ENCODE assay signal across 11 cellular contexts in the genomic region with DNA sequence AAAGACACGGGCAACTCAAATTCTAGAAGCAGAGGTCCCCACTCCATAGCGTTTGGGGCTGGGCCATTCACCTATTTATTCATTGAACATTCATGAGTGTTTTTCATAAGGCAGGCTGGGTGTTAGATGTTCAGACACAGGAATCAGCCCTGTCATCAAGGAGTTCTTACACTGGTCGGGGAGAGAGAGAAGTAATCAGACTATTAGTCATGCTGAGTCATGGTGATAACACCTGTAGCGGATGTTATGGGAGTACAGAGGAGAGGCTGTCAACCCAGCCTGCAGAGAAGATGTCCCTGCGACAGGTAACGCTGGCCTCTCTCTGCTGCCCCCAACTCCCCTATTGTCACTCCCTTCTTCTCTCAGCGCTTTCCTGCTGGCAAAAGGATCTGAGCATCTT. TPM values are rescaled to one million over a fixed set of nuclear protein-coding genes. Genes with fewer than 3 reads are reported as not detected.
DNase-seq lines count a peak whose midpoint lies in the region; ATAC-seq, FAIRE-seq and TF ChIP-seq lines count a peak whose summit lies in the region.
"Had no signal": no experiment of that assay in that cellular context is flagged by ENCODE, and none has a peak within 500 bp of the region (broad histone marks: within the 10 kb centered on the region; RNA-seq: fewer than 3 reads in every experiment).

No MANE protein-coding gene starts in this region.

- no peak for TF ChIP-seq POLR2A in HepG2 (IDR thresholded peaks at IDR 0.05; ENCODE audit: insufficient read depth in 1 of 2, low read depth in 2 of 2, low read length in 2 of 2)
- no peak for TF ChIP-seq POLR2A in gastroesophageal sphincter (IDR thresholded peaks at IDR 0.05)
- no peak for TF ChIP-seq POLR2A in spleen (IDR thresholded peaks at IDR 0.05)

- ATAC-seq in HepG2 (no peak; the same call in 2 of the 3 replicates), gastroesophageal sphincter (no peak), GM21423 (IDR thresholded peaks at IDR 0.05; ENCODE audit: unreplicated experiment) (no peak)

- no peak for TF ChIP-seq EP300 in HepG2 (IDR thresholded peaks at IDR 0.05; ENCODE audit: low read depth in 2 of 2, low read length in 2 of 2)
- no peak for TF ChIP-seq EP300 in HepG2 (CRISPR knock-in tag; IDR thresholded peaks at IDR 0.05; ENCODE audit: borderline replicate concordance)
- no peak for TF ChIP-seq EP300 in gastroesophageal sphincter (IDR thresholded peaks at IDR 0.05)

- H3K9ac ChIP-seq in HepG2 (ENCODE audit: insufficient read depth, low read depth, low read length), result no peak overlapping the region

- DNase-seq in Caki2 (ENCODE audit: low read depth) (peak; percentile 67), HepG2 (ENCODE audit: low spot score) (peak; percentile 26), GM20000 (ENCODE audit: low spot score) (no peak), spleen (no peak)
- DNase-seq in activated T-helper 1 cell treated with anti-CD3 and anti-CD28 coated beads, Interleukin-12 subunit alpha, Interleukin-12 subunit beta, Interleukin-2, Interleukin-4 antibody, amounts not matched to agents 30 ng/mL and 10 ng/mL and 1 ng/mL, durations not matched to agents 14 hours and 24 hours and 36 hours (ENCODE audit: low spot score), result no peak
- DNase-seq: NCI-H2227 treated with DMSO at 0.1 percent for 48 hours had no signal

- BruUV-seq in HepG2 (replicated peaks; lab: Mats Ljungman, UMichigan), result no TSS peak

- H2AFZ ChIP-seq in HepG2 (ENCODE audit: low read length), result no peak overlapping the region

- H3K79me2 ChIP-seq in HepG2 (ENCODE audit: insufficient read depth, low read length), result no peaks in the 10 kb centered on the region

- FAIRE-seq in HepG2 (lab: Jason Lieb, UNC), result no peak

- H3K27ac ChIP-seq in HEK293 (ENCODE audit: extremely low read depth, low read depth, low read length), result no peak overlapping the region
- H3K27ac ChIP-seq in HepG2 (ENCODE audit: extremely low read length, insufficient read depth, low read length), result no peak overlapping the region
- H3K27ac ChIP-seq in gastroesophageal sphincter, result no peak overlapping the region
- H3K27ac ChIP-seq in spleen, result no peak overlapping the region
- H3K27ac ChIP-seq: Peyer's patch, suprapubic skin had no signal

- H3K27me3 ChIP-seq in HepG2 (ENCODE audit: control insufficient read depth in 1 of 2, insufficient read depth in 2 of 2, low read length in 2 of 2) (peaks cover 0 to 3% of the 10 kb centered on the region in 2 experiments; a peak in 2 of 5 replicates), gastroesophageal sphincter (peaks cover 36% of the 10 kb centered on the region), spleen (replicated peaks in 1 of 7) (no peaks in the 10 kb centered on the region)
- H3K27me3 ChIP-seq: Peyer's patch, suprapubic skin had no signal

- H3K4me2 ChIP-seq in HepG2 (ENCODE audit: low read depth, low read length), result no peak overlapping the region

- H3K27ac Mint-ChIP-seq in activated T-helper 1 cell treated with anti-CD3 and anti-CD28 coated beads, Interleukin-12 subunit alpha, Interleukin-12 subunit beta, Interleukin-2, Interleukin-4 antibody, amounts not matched to agents 30 ng/mL and 10 ng/mL and 1 ng/mL, durations not matched to agents 14 hours and 24 hours and 36 hours, result peak overlapping the region; percentile 38

- no peak for TF ChIP-seq RAD21 in HepG2 (CRISPR knock-in tag; IDR thresholded peaks at IDR 0.05)

- in situ Hi-C loops in Caki2 (cut with HindIII; ENCODE audit: low pct_unique_long_range_greater_than_20kb, low sequenced_read_pairs), result no loop called here
- in situ Hi-C loops in HepG2 (cut with HindIII; ENCODE audit: extremely low pct_ligation_motif_present, low pct_unique_long_range_greater_than_20kb), result no loop called here

- H3K4me3 Mint-ChIP-seq in activated T-helper 1 cell treated with anti-CD3 and anti-CD28 coated beads, Interleukin-12 subunit alpha, Interleukin-12 subunit beta, Interleukin-2, Interleukin-4 antibody, amounts not matched to agents 30 ng/mL and 10 ng/mL and 1 ng/mL, durations not matched to agents 14 hours and 24 hours and 36 hours, result no peak overlapping the region

- peaks cover 4% of the 10 kb centered on the region for H3K9me3 Mint-ChIP-seq in activated T-helper 1 cell treated with anti-CD3 and anti-CD28 coated beads, Interleukin-12 subunit alpha, Interleukin-12 subunit beta, Interleukin-2, Interleukin-4 antibody, amounts not matched to agents 30 ng/mL and 10 ng/mL and 1 ng/mL, durations not matched to agents 14 hours and 24 hours and 36 hours

- H3K4me1 ChIP-seq in HEK293 (ENCODE audit: control insufficient read depth, insufficient read depth, low read length) (no peaks in the 10 kb centered on the region), HepG2 (ENCODE audit: insufficient read depth, low read length) (no peaks in the 10 kb centered on the region), gastroesophageal sphincter (no peaks in the 10 kb centered on the region), spleen (peaks cover 0 to 8% (median 2%) of the 10 kb centered on the region in 6 donors)
- H3K4me1 ChIP-seq: suprapubic skin had no signal

- peaks cover 3% of the 10 kb centered on the region for H3K36me3 Mint-ChIP-seq in activated T-helper 1 cell treated with anti-CD3 and anti-CD28 coated beads, Interleukin-12 subunit alpha, Interleukin-12 subunit beta, Interleukin-2, Interleukin-4 antibody, amounts not matched to agents 30 ng/mL and 10 ng/mL and 1 ng/mL, durations not matched to agents 14 hours and 24 hours and 36 hours (ENCODE audit: low read depth)

- H3K9me3 ChIP-seq in HEK293 (ENCODE audit: control insufficient read depth, insufficient read depth, low read depth, low read length) (no peaks in the 10 kb centered on the region), HepG2 (ENCODE audit: low read length) (no peaks in the 10 kb centered on the region), gastroesophageal sphincter (peaks cover 0 to 3% (median 0%) of the 10 kb centered on the region in 3 donors), spleen (peaks cover 0 to under 1% (median 0%) of the 10 kb centered on the region in 8 donors)
- H3K9me3 ChIP-seq: Peyer's patch, suprapubic skin had no signal

- WGBS in HepG2 (ENCODE audit: low lambda C conversion rate), result 9% methylated on average over 5 of the region's 7 CpGs
- WGBS in gastroesophageal sphincter (ENCODE audit: low coverage in 1 of 2), 2 donors, result 78 to 81% methylated on average over 3 to 7 of the region's 7 CpGs
- WGBS in spleen, 5 donors, result 75 to 88% (median 81%) methylated on average over 7 of the region's 7 CpGs

- H3K4me1 Mint-ChIP-seq in activated T-helper 1 cell treated with anti-CD3 and anti-CD28 coated beads, Interleukin-12 subunit alpha, Interleukin-12 subunit beta, Interleukin-2, Interleukin-4 antibody, amounts not matched to agents 30 ng/mL and 10 ng/mL and 1 ng/mL, durations not matched to agents 14 hours and 24 hours and 36 hours (ENCODE audit: low read depth), result peaks cover 20% of the 10 kb centered on the region

- H3K4me3 ChIP-seq in HEK293 (ENCODE audit: low read depth, low read length) (no peak overlapping the region), HepG2 (replicated peaks in 1 of 3; ENCODE audit: insufficient read depth in 1 of 3, low read depth in 2 of 3, low read length in 3 of 3) (no peak overlapping the region), gastroesophageal sphincter (no peak overlapping the region), spleen (no peak overlapping the region)
- H3K4me3 ChIP-seq: Peyer's patch, suprapubic skin had no signal

- CTCF ChIA-PET in HEK293 (lab: Yijun Ruan, JAX) (no interaction called here), HepG2 (lab: Yijun Ruan, JAX; ENCODE audit: low intra/inter-chr PET ratio, low total read pairs) (no interaction called here)

- H3K36me3 ChIP-seq in HEK293 (ENCODE audit: control insufficient read depth in 2 of 2, insufficient read depth in 1 of 2, low read length in 2 of 2) (no peaks in the 10 kb centered on the region), HepG2 (replicated peaks in 1 of 2; ENCODE audit: control insufficient read depth in 1 of 2, insufficient read depth in 2 of 2, low read length in 2 of 2) (no peaks in the 10 kb centered on the region), gastroesophageal sphincter (no peaks in the 10 kb centered on the region), spleen (peaks cover 0 to 91% (median 30%) of the 10 kb centered on the region in 6 donors)
- H3K36me3 ChIP-seq: Peyer's patch, suprapubic skin had no signal

- intact Hi-C loops in activated T-helper 1 cell treated with anti-CD3 and anti-CD28 coated beads, Interleukin-12 subunit alpha, Interleukin-12 subunit beta, Interleukin-2, Interleukin-4 antibody, amounts not matched to agents 30 ng/mL and 10 ng/mL and 1 ng/mL, durations not matched to agents 14 hours and 24 hours and 36 hours (cut with micrococcal nuclease), result no loop called here
- intact Hi-C loops in HepG2 (cut with micrococcal nuclease; ENCODE audit: unreplicated experiment) (no loop called here), spleen (cut with DNase I; ENCODE audit: low total_unique reads) (no loop called here)

- TF ChIP-seq CTCF in HEK293 (tag by site-specific recombination; IDR thresholded peaks at IDR 0.05) (no peak), HepG2 (CRISPR knock-in tag; IDR thresholded peaks at IDR 0.05) (no peak), gastroesophageal sphincter (IDR thresholded peaks at IDR 0.05) (no peak), GM20000 (IDR thresholded peaks at IDR 0.05; ENCODE audit: extremely low read depth, missing control alignments) (no peak), spleen (IDR thresholded peaks at IDR 0.05 in 8 of 11, conservative IDR thresholded peaks at IDR 0.05 in 3 of 11) (no peak)

- POLR2A ChIA-PET in HEK293 (lab: Yijun Ruan, JAX), result no interaction called here
- POLR2A ChIA-PET in HepG2 (lab: Yijun Ruan, JAX), result no interaction called here

- no peaks in the 10 kb centered on the region for H4K20me1 ChIP-seq in HepG2 (ENCODE audit: insufficient read depth, low read length)

- H3K27me3 Mint-ChIP-seq in activated T-helper 1 cell treated with anti-CD3 and anti-CD28 coated beads, Interleukin-12 subunit alpha, Interleukin-12 subunit beta, Interleukin-2, Interleukin-4 antibody, amounts not matched to agents 30 ng/mL and 10 ng/mL and 1 ng/mL, durations not matched to agents 14 hours and 24 hours and 36 hours (ENCODE audit: insufficient read depth), result peaks cover 6% of the 10 kb centered on the region

RNA-seq across cellular contexts. Expression of a gene that starts 17.2 kb away (rescaled TPM):
- not detected in 2 replicates for total RNA-seq in Caki2 (2014; rRNA removed; shearing (Covaris generic); ENCODE audit: low replicate concordance)
- 0.49 and 0.71 TPM in 2 replicates for total RNA-seq in activated T-helper 1 cell treated with anti-CD3 and anti-CD28 coated beads, Interleukin-12 subunit alpha, Interleukin-12 subunit beta, Interleukin-2, Interleukin-4 antibody, amounts not matched to agents 30 ng/mL and 10 ng/mL and 1 ng/mL, durations not matched to agents 14 hours and 24 hours and 36 hours
- total RNA-seq in HepG2 (2016; rRNA removed; fragmentation: Illumina TruSeq; extraction: Trizol), result not detected in 2 replicates
- total RNA-seq in HepG2 (2016; cell fraction: cytosol; rRNA removed; fragmentation: Illumina TruSeq; extraction: Trizol; ENCODE audit: low read depth), result not detected in 2 replicates
- not detected in 2 replicates for total RNA-seq in HepG2 (2016; cell fraction: insoluble cytoplasmic fraction; rRNA removed; fragmentation: Illumina TruSeq; extraction: Trizol)
- total RNA-seq in HepG2 (2016; cell fraction: membrane; rRNA removed; fragmentation: Illumina TruSeq; extraction: Trizol), result not detected in 2 replicates
- total RNA-seq in HepG2 (2016; cell fraction: nucleus; rRNA removed; fragmentation: Illumina TruSeq; extraction: Trizol), result not detected in 2 replicates
- not detected in 2 replicates for polyA plus RNA-seq in HepG2 (2011; rRNA removed)
- polyA plus RNA-seq in HepG2 (2011; cell fraction: cytosol; rRNA removed), result not detected in 2 replicates
- polyA plus RNA-seq in HepG2 (2011; cell fraction: nucleus; rRNA removed), result not detected in 2 replicates
- not detected in 2 replicates for polyA plus RNA-seq in HepG2 (2012)
- not detected in 2 replicates for polyA plus RNA-seq in HepG2 (2016; cell fraction: cytosol; fragmentation: Illumina TruSeq; extraction: Trizol; ENCODE audit: low read depth)
- not detected in 2 replicates for polyA plus RNA-seq in HepG2 (2016; cell fraction: insoluble cytoplasmic fraction; fragmentation: Illumina TruSeq; extraction: Trizol; ENCODE audit: low read depth)
- not detected in 2 replicates for polyA plus RNA-seq in HepG2 (2016; cell fraction: membrane; fragmentation: Illumina TruSeq; extraction: Trizol; ENCODE audit: low read depth)
- not detected in 2 replicates for polyA plus RNA-seq in HepG2 (2016; cell fraction: nucleus; fragmentation: Illumina TruSeq; extraction: Trizol; ENCODE audit: insufficient read depth, low read depth)
- 0.07 TPM in 1 of 2 replicates, not detected in the other for polyA minus RNA-seq in HepG2 (2011; rRNA and poly(A)+ RNA removed; ENCODE audit: low replicate concordance)
- polyA minus RNA-seq in HepG2 (2011; cell fraction: cytosol; rRNA and poly(A)+ RNA removed), result not detected in 2 replicates
- not detected in 2 replicates for polyA minus RNA-seq in HepG2 (2011; cell fraction: nucleus; rRNA and poly(A)+ RNA removed)
- total RNA-seq in gastroesophageal sphincter, result 1 to 10 TPM in 1 of 4 donors, under 1 TPM in 2, not detected in 1; 0.27 to 2.4 (median 0.62) TPM
- total RNA-seq in spleen, result 100 to 1,000 TPM in 1 of 7 donors, 10 to 100 TPM in 6; 32.3 to 151 (median 37.2) TPM
- 10 to 100 TPM; 30.7 to 40.1 (median 38.4) TPM for polyA plus RNA-seq in spleen

RNA-seq across cellular contexts. Expression of a gene that starts 49.5 kb away (rescaled TPM):
- not detected in 2 replicates for total RNA-seq in Caki2 (2014; rRNA removed; shearing (Covaris generic); ENCODE audit: low replicate concordance)
- 0.13 TPM in 1 of 2 replicates, not detected in the other for total RNA-seq in activated T-helper 1 cell treated with anti-CD3 and anti-CD28 coated beads, Interleukin-12 subunit alpha, Interleukin-12 subunit beta, Interleukin-2, Interleukin-4 antibody, amounts not matched to agents 30 ng/mL and 10 ng/mL and 1 ng/mL, durations not matched to agents 14 hours and 24 hours and 36 hours
- total RNA-seq in HepG2 (2016; rRNA removed; fragmentation: Illumina TruSeq; extraction: Trizol), result 0.09 TPM in 1 of 2 replicates, not detected in the other
- not detected in 2 replicates for total RNA-seq in HepG2 (2016; cell fraction: cytosol; rRNA removed; fragmentation: Illumina TruSeq; extraction: Trizol; ENCODE audit: low read depth)
- 0.11 TPM in 1 of 2 replicates, not detected in the other for total RNA-seq in HepG2 (2016; cell fraction: insoluble cytoplasmic fraction; rRNA removed; fragmentation: Illumina TruSeq; extraction: Trizol)
- 0.10 TPM in 1 of 2 replicates, not detected in the other for total RNA-seq in HepG2 (2016; cell fraction: membrane; rRNA removed; fragmentation: Illumina TruSeq; extraction: Trizol)
- 0.28 TPM in 1 of 2 replicates, not detected in the other for total RNA-seq in HepG2 (2016; cell fraction: nucleus; rRNA removed; fragmentation: Illumina TruSeq; extraction: Trizol)
- not detected in 2 replicates for polyA plus RNA-seq in HepG2 (2011; rRNA removed)
- 0.04 TPM in 1 of 2 replicates, not detected in the other for polyA plus RNA-seq in HepG2 (2011; cell fraction: cytosol; rRNA removed)
- polyA plus RNA-seq in HepG2 (2011; cell fraction: nucleus; rRNA removed), result not detected in 2 replicates
- not detected in 2 replicates for polyA plus RNA-seq in HepG2 (2012)
- not detected in 2 replicates for polyA plus RNA-seq in HepG2 (2016; cell fraction: cytosol; fragmentation: Illumina TruSeq; extraction: Trizol; ENCODE audit: low read depth)
- polyA plus RNA-seq in HepG2 (2016; cell fraction: insoluble cytoplasmic fraction; fragmentation: Illumina TruSeq; extraction: Trizol; ENCODE audit: low read depth), result not detected in 2 replicates
- 0.07 TPM in 2 replicates for polyA plus RNA-seq in HepG2 (2016; cell fraction: membrane; fragmentation: Illumina TruSeq; extraction: Trizol; ENCODE audit: low read depth)
- polyA plus RNA-seq in HepG2 (2016; cell fraction: nucleus; fragmentation: Illumina TruSeq; extraction: Trizol; ENCODE audit: insufficient read depth, low read depth), result 0.19 TPM in 1 of 2 replicates, not detected in the other
- not detected in 2 replicates for polyA minus RNA-seq in HepG2 (2011; rRNA and poly(A)+ RNA removed; ENCODE audit: low replicate concordance)
- polyA minus RNA-seq in HepG2 (2011; cell fraction: cytosol; rRNA and poly(A)+ RNA removed), result not detected in 2 replicates
- polyA minus RNA-seq in HepG2 (2011; cell fraction: nucleus; rRNA and poly(A)+ RNA removed), result not detected in 2 replicates
- under 1 TPM in 3 of 4 donors, not detected in 1; 0.15 to 0.47 (median 0.27) TPM for total RNA-seq in gastroesophageal sphincter
- 10 to 100 TPM; 13.0 to 25.7 (median 18.2) TPM for total RNA-seq in spleen
- polyA plus RNA-seq in spleen, result 1 to 10 TPM; 2.1 to 4.3 (median 4.0) TPM

Comparison
In these comparisons a context has a peak if more than half of its experiments do, and no peak if none do; other contexts are left out.
1. DNase-seq: peak in Caki2 (single experiment) and HepG2 (single experiment); none in activated T-helper 1 cell treated with anti-CD3 and anti-CD28 coated beads, Interleukin-12 subunit alpha, Interleukin-12 subunit beta, Interleukin-2, Interleukin-4 antibody, amounts not matched to agents 30 ng/mL and 10 ng/mL and 1 ng/mL, durations not matched to agents 14 hours and 24 hours and 36 hours (single experiment), GM20000 (single experiment) and spleen (single experiment).
2. RNA of a gene that starts 17.2 kb away (total RNA-seq): 32.3 to 151 TPM in spleen; 0.27 to 2.4 TPM in gastroesophageal sphincter, 0.49 to 0.71 TPM in activated T-helper 1 cell treated with anti-CD3 and anti-CD28 coated beads, Interleukin-12 subunit alpha, Interleukin-12 subunit beta, Interleukin-2, Interleukin-4 antibody, amounts not matched to agents 30 ng/mL and 10 ng/mL and 1 ng/mL, durations not matched to agents 14 hours and 24 hours and 36 hours, not detected in Caki2 and not detected in HepG2; every median in the first group is over 4 times any median in the second.
3. RNA of a gene that starts 49.5 kb away (total RNA-seq): 13.0 to 25.7 TPM in spleen; 0.15 to 0.47 TPM in gastroesophageal sphincter, 0.13 TPM in activated T-helper 1 cell treated with anti-CD3 and anti-CD28 coated beads, Interleukin-12 subunit alpha, Interleukin-12 subunit beta, Interleukin-2, Interleukin-4 antibody, amounts not matched to agents 30 ng/mL and 10 ng/mL and 1 ng/mL, durations not matched to agents 14 hours and 24 hours and 36 hours, 0.09 to 0.28 TPM in HepG2 and not detected in Caki2; every median in the first group is over 4 times any median in the second.